16 cellular contexts compared by ENCODE assay signal in the genomic region with DNA sequence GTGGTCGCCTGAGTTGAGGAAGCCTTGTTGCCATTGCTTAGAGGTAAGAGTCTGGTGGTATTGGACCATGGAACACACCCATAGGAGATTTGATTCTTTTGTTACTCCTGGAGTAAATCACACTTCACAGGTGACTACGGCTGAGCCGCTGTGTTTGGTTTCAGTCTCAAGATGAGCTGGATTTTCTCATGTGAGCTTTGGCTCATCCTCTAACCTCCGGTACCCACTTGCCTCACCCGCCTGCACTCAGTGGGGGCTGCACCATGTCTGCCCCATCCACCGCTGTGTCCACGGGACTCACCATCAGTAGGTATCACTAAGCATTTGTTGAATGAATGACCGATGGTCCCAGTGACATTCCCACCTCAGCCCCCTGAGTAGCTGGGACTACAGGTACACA. TPM values are rescaled to one million over a fixed set of nuclear protein-coding genes. Genes with fewer than 3 reads are reported as not detected.
"Had no signal": no experiment of that assay in that cellular context is flagged by ENCODE, and none has a peak within 500 bp of the region (broad histone marks: within the 10 kb centered on the region; RNA-seq: fewer than 3 reads in every experiment).

No MANE protein-coding gene starts in this region.

- H3K27ac Mint-ChIP-seq: activated CD4-positive, alpha-beta T cell treated with anti-CD3 and anti-CD28 coated beads, Interleukin-2, amount 10 ng/mL, durations not matched to agents 24 days and 14 days; dendritic cell treated with granulocyte-macrophage colony-stimulating factor and Interleukin-4, amounts not matched to agents 40 ng/mL and 50 ng/mL, for 4 days; neural progenitor cell; T-helper 17 cell; WTC11 had no signal

- H3K4me3 ChIP-seq: gastroesophageal sphincter, neural progenitor cell, ovary, thyroid gland had no signal

- H3K4me1 ChIP-seq: gastroesophageal sphincter, neural progenitor cell, thyroid gland had no signal

- H3K27me3 Mint-ChIP-seq: brain had no signal

- H3K27me3 ChIP-seq: gastroesophageal sphincter, neural progenitor cell, ovary, thyroid gland had no signal

- H3K36me3 Mint-ChIP-seq: neural progenitor cell, WTC11 had no signal

- ATAC-seq: gastroesophageal sphincter, T-helper 17 cell, WTC11 had no signal

- H2AFZ ChIP-seq: neural progenitor cell had no signal

- H3K4me1 Mint-ChIP-seq: activated CD4-positive, alpha-beta T cell treated with anti-CD3 and anti-CD28 coated beads, Interleukin-2, amount 10 ng/mL, durations not matched to agents 24 days and 14 days had no signal

- H3K4me2 ChIP-seq: neural progenitor cell had no signal

- H3K36me3 ChIP-seq: neural progenitor cell, ovary, thyroid gland had no signal

- DNase-seq: activated CD4-positive, alpha-beta T cell treated with anti-CD3 and anti-CD28 coated beads, Interleukin-2, amount 10 ng/mL, durations not matched to agents 24 days and 14 days; activated naive CD4-positive, alpha-beta T cell treated with anti-CD3 and anti-CD28 coated beads, Interleukin-2, amount 50 U/mL, for 16 hours; amygdala; cerebellar nuclear complex; effector memory CD8-positive, alpha-beta T cell; ovary; T-helper 17 cell; thyroid gland had no signal

- H3K9ac ChIP-seq: neural progenitor cell had no signal

- H3K27ac ChIP-seq: epithelial cell of prostate, gastroesophageal sphincter, neural progenitor cell, ovary, thyroid gland had no signal

- H3K4me3 Mint-ChIP-seq: activated CD4-positive, alpha-beta T cell treated with anti-CD3 and anti-CD28 coated beads, Interleukin-2, amount 10 ng/mL, durations not matched to agents 24 days and 14 days; dendritic cell treated with granulocyte-macrophage colony-stimulating factor and Interleukin-4, amounts not matched to agents 40 ng/mL and 50 ng/mL, for 4 days; neural progenitor cell; T-helper 17 cell; WTC11 had no signal

- H3K9me3 ChIP-seq: gastroesophageal sphincter, ovary, thyroid gland had no signal

RNA-seq across cellular contexts. Expression of a gene that starts 52.7 kb away (rescaled TPM):
- total RNA-seq: activated CD4-positive, alpha-beta T cell treated with anti-CD3 and anti-CD28 coated beads, Interleukin-2, amount 10 ng/mL, durations not matched to agents 24 days and 14 days; gastroesophageal sphincter; kidney epithelial cell; liver; ovary; T-helper 17 cell; thyroid gland; WTC11 had no signal
- polyA plus RNA-seq: liver, ovary had no signal
